ENCODE assay signal across 1 cellular context in the genomic region with DNA sequence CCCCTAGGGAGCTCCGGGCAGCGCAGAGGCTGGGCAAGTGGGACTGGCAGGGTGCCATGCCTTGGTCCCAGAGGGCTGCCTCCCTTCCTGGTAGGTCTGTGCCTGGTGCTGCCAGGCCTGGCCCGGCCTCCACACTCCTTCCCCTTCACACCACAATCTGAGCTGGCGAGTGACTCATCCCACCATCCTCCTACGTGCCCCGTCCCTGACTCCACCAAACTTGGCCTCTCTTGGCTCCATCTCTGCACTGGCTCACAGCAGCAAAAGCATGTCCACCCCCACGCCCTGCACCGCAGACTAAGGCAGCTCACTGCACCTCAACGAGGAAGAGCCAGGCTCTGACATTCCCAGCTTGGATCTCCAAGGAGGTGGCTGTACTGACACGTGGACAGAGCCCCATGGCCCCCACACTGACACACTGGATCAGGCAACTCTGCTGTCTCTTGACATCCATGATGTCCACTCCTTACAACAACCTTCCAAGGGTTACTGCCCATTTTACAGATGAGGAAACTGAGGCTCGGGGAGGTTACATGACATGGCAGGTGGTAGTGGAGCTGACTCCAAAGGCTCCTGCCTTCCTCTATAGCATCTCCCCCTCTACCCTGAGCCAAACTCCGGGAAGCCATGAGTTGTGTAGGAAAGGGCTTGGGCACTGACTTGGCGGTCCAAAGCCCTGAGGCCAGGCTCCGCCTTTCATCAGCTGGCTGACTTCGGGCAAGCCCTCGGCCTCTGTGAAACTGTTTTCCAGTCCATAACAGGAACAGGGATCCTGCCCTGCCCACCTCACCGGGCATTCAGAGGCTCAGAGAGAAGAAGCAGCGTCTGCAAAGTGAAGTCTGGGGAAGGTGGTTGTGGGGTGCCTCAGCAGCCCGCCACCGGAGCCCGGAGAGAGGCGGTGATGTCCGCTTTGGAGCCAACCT.
TF ChIP-seq lines count a peak whose summit lies in the region.

No MANE protein-coding gene starts in this region.

TF ChIP-seq in A549, 52 proteins besides CTCF, POLR2A, EP300 and RAD21 (continued from another document):
- TF ChIP-seq USF2 (IDR thresholded peaks at IDR 0.05), result peak; percentile 22; the same call in 1 of the 2 replicates
- TF ChIP-seq ZFP36 (IDR thresholded peaks at IDR 0.05; ENCODE audit: borderline replicate concordance, partially characterized antibody), result no peak
- no peak for TF ChIP-seq TFCP2L1 (CRISPR knock-in tag; IDR thresholded peaks at IDR 0.05)
- no peak for TF ChIP-seq HOXB5 (CRISPR knock-in tag; IDR thresholded peaks at IDR 0.05)
- no peak; the same call in 1 of the 2 replicates for TF ChIP-seq HOXB13 (CRISPR knock-in tag; IDR thresholded peaks at IDR 0.05; ENCODE audit: low read depth)
- no peak for TF ChIP-seq BCL3 (IDR thresholded peaks at IDR 0.05)
- no peak for TF ChIP-seq BHLHE40 (IDR thresholded peaks at IDR 0.05; ENCODE audit: low read depth, low read length)
- no peak for TF ChIP-seq FOSB (CRISPR knock-in tag; IDR thresholded peaks at IDR 0.05)
- TF ChIP-seq POLR2AphosphoS2 (conservative IDR thresholded peaks at IDR 0.05; ENCODE audit: low read length), result no peak
- peak; percentile 11; the same call in 1 of the 2 replicates for TF ChIP-seq EHF (CRISPR knock-in tag; IDR thresholded peaks at IDR 0.05)
- TF ChIP-seq RFX5 (IDR thresholded peaks at IDR 0.05), result no peak
- TF ChIP-seq KDM5A (IDR thresholded peaks at IDR 0.05), result no peak
- TF ChIP-seq NR3C1 (IDR thresholded peaks at IDR 0.05), result no peak
- TF ChIP-seq ZC3H11A (IDR thresholded peaks at IDR 0.05), result no peak
- TF ChIP-seq, protein P1, sequence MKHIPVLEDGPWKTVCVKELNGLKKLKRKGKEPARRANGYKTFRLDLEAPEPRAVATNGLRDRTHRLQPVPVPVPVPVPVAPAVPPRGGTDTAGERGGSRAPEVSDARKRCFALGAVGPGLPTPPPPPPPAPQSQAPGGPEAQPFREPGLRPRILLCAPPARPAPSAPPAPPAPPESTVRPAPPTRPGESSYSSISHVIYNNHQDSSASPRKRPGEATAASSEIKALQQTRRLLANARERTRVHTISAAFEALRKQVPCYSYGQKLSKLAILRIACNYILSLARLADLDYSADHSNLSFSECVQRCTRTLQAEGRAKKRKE (CRISPR knock-in tag; IDR thresholded peaks at IDR 0.05; ENCODE audit: low read depth), result no peak
- no peak for TF ChIP-seq FOXS1 (CRISPR knock-in tag; IDR thresholded peaks at IDR 0.05)
- peak; percentile 95 for TF ChIP-seq KDM1A (IDR thresholded peaks at IDR 0.05; ENCODE audit: low read depth)
- TF ChIP-seq CHD2 (IDR thresholded peaks at IDR 0.05; ENCODE audit: low read length, partially characterized antibody), result no peak
- no peak for TF ChIP-seq CBX2 (IDR thresholded peaks at IDR 0.05; ENCODE audit: borderline replicate concordance, low read depth)
- peak; percentile 72 for TF ChIP-seq GATA3 (IDR thresholded peaks at IDR 0.05; ENCODE audit: borderline replicate concordance)
- TF ChIP-seq HDAC2 (IDR thresholded peaks at IDR 0.05), result peak; percentile 86; the same call in 1 of the 2 replicates
- peak; percentile 25 for TF ChIP-seq MYC (IDR thresholded peaks at IDR 0.05; ENCODE audit: borderline replicate concordance, low read length)
- TF ChIP-seq SREBF2 (IDR thresholded peaks at IDR 0.05), result no peak
- TF ChIP-seq, protein P2, sequence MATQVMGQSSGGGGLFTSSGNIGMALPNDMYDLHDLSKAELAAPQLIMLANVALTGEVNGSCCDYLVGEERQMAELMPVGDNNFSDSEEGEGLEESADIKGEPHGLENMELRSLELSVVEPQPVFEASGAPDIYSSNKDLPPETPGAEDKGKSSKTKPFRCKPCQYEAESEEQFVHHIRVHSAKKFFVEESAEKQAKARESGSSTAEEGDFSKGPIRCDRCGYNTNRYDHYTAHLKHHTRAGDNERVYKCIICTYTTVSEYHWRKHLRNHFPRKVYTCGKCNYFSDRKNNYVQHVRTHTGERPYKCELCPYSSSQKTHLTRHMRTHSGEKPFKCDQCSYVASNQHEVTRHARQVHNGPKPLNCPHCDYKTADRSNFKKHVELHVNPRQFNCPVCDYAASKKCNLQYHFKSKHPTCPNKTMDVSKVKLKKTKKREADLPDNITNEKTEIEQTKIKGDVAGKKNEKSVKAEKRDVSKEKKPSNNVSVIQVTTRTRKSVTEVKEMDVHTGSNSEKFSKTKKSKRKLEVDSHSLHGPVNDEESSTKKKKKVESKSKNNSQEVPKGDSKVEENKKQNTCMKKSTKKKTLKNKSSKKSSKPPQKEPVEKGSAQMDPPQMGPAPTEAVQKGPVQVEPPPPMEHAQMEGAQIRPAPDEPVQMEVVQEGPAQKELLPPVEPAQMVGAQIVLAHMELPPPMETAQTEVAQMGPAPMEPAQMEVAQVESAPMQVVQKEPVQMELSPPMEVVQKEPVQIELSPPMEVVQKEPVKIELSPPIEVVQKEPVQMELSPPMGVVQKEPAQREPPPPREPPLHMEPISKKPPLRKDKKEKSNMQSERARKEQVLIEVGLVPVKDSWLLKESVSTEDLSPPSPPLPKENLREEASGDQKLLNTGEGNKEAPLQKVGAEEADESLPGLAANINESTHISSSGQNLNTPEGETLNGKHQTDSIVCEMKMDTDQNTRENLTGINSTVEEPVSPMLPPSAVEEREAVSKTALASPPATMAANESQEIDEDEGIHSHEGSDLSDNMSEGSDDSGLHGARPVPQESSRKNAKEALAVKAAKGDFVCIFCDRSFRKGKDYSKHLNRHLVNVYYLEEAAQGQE (IDR thresholded peaks at IDR 0.05), result no peak
- no peak for TF ChIP-seq EHMT2 (IDR thresholded peaks at IDR 0.05; ENCODE audit: low read depth)
- TF ChIP-seq RARB (CRISPR knock-in tag; IDR thresholded peaks at IDR 0.05), result no peak
- peak; percentile 79 for TF ChIP-seq FOSL2 (IDR thresholded peaks at IDR 0.05)
- TF ChIP-seq FOSL2 (CRISPR knock-in tag; IDR thresholded peaks at IDR 0.05), result peak; percentile 96
- no peak for TF ChIP-seq MAZ (IDR thresholded peaks at IDR 0.05; ENCODE audit: borderline replicate concordance, low read depth, low read length)
- no peak for TF ChIP-seq HOXA7 (CRISPR knock-in tag; IDR thresholded peaks at IDR 0.05)
- TF ChIP-seq CBX8 (IDR thresholded peaks at IDR 0.05), result no peak
- peak; percentile 57 for TF ChIP-seq ZSCAN20 (CRISPR knock-in tag; IDR thresholded peaks at IDR 0.05)
- peak; percentile 42 for TF ChIP-seq SMC3 (IDR thresholded peaks at IDR 0.05)
- TF ChIP-seq TP53 (CRISPR knock-in tag; IDR thresholded peaks at IDR 0.05), result no peak
- TF ChIP-seq PBX3 (IDR thresholded peaks at IDR 0.05), result no peak
- TF ChIP-seq MAFK (IDR thresholded peaks at IDR 0.05; ENCODE audit: partially characterized antibody), result peak; percentile 14
- peak; percentile 73; the same call in 1 of the 2 replicates for TF ChIP-seq E2F6 (IDR thresholded peaks at IDR 0.05; ENCODE audit: borderline replicate concordance, low read depth)
- TF ChIP-seq, protein P3, sequence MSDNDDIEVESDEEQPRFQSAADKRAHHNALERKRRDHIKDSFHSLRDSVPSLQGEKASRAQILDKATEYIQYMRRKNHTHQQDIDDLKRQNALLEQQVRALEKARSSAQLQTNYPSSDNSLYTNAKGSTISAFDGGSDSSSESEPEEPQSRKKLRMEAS (IDR thresholded peaks at IDR 0.05), result peak; percentile 93
- TF ChIP-seq PHF8 (IDR thresholded peaks at IDR 0.05; ENCODE audit: borderline replicate concordance, low read depth), result no peak
- TF ChIP-seq JUN (IDR thresholded peaks at IDR 0.05), result peak; percentile 72 to 77; a peak in 4 of 5 replicates
- TF ChIP-seq ZNF302 (CRISPR knock-in tag; IDR thresholded peaks at IDR 0.05), result 0 out of 2 replicates have a peak, but pooled peaks have one; percentile 60
- TF ChIP-seq ESRRA (IDR thresholded peaks at IDR 0.05; ENCODE audit: borderline replicate concordance, low read length), result no peak
- TF ChIP-seq, protein P4, sequence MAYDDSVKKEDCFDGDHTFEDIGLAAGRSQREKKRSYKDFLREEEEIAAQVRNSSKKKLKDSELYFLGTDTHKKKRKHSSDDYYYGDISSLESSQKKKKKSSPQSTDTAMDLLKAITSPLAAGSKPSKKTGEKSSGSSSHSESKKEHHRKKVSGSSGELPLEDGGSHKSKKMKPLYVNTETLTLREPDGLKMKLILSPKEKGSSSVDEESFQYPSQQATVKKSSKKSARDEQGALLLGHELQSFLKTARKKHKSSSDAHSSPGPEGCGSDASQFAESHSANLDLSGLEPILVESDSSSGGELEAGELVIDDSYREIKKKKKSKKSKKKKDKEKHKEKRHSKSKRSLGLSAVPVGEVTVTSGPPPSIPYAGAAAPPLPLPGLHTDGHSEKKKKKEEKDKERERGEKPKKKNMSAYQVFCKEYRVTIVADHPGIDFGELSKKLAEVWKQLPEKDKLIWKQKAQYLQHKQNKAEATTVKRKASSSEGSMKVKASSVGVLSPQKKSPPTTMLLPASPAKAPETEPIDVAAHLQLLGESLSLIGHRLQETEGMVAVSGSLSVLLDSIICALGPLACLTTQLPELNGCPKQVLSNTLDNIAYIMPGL (CRISPR knock-in tag; IDR thresholded peaks at IDR 0.05; ENCODE audit: borderline replicate concordance), result no peak
- no peak for TF ChIP-seq RNF2 (IDR thresholded peaks at IDR 0.05; ENCODE audit: borderline replicate concordance, low read depth)
- TF ChIP-seq CEBPB (IDR thresholded peaks at IDR 0.05), result no peak
- TF ChIP-seq, protein P5, sequence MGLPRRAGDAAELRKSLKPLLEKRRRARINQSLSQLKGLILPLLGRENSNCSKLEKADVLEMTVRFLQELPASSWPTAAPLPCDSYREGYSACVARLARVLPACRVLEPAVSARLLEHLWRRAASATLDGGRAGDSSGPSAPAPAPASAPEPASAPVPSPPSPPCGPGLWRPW (IDR thresholded peaks at IDR 0.05), result no peak
